ENCODE assay signal across 27 cellular contexts in the genomic region with DNA sequence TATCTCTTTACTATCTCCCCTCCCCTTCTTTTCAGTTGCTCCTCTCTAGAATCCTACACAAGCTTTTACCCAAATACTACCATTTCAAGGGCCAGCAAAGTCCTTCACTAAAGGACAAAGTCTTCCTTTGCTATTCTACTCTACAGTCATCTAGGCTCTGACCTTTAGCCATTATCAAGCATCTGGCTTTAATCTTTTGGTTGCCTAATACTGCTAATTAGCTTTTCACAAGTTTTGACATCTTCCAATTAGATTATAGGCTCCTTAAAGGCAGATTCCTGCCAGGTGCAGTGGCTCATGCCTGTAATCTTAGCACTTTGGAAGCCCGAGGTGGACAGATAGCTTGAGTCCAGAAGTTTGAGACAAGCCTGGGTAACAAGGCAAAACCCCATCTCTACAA.
DNase-seq lines count a peak whose midpoint lies in the region; ATAC-seq, FAIRE-seq and TF ChIP-seq lines count a peak whose summit lies in the region.
"Had no signal": no experiment of that assay in that cellular context is flagged by ENCODE, and none has a peak within 500 bp of the region (broad histone marks: within the 10 kb centered on the region; RNA-seq: fewer than 3 reads in every experiment).

No MANE protein-coding gene starts in this region.

- no peak overlapping the region for H3K27ac Mint-ChIP-seq in type B pancreatic cell
- H3K27ac Mint-ChIP-seq: CD14-positive monocyte; CD4-positive, alpha-beta T cell; CD8-positive, alpha-beta memory T cell; H9 had no signal

- H3K4ac ChIP-seq in mesendoderm (ENCODE audit: low read depth, low read length), result no peak overlapping the region

- no peak overlapping the region for H4K8ac ChIP-seq in mesendoderm (ENCODE audit: low read depth, low read length)

- H3K9me3 Mint-ChIP-seq in type B pancreatic cell, result no peaks in the 10 kb centered on the region
- H3K9me3 Mint-ChIP-seq: CD4-positive, alpha-beta T cell; CD8-positive, alpha-beta memory T cell; H9 had no signal

- H3K9ac ChIP-seq in mesendoderm (ENCODE audit: low read length), result no peak overlapping the region
- H3K9ac ChIP-seq in MM.1S (ENCODE audit: low read length), result no peak overlapping the region
- H3K9ac ChIP-seq: BLaER1 treated with 17β-estradiol and CSF1 and Interleukin-3, amounts not matched to agents 10 nM and 100 nM; GM23248 had no signal

- no peaks in the 10 kb centered on the region for H3K4me1 ChIP-seq in mesendoderm (ENCODE audit: control insufficient read depth, low read depth, low read length)
- peaks cover 7% of the 10 kb centered on the region; the same call in 1 of the 2 replicates for H3K4me1 ChIP-seq in MM.1S (ENCODE audit: low read length)
- H3K4me1 ChIP-seq: BE2C; BLaER1 treated with 17β-estradiol and CSF1 and Interleukin-3, amounts not matched to agents 10 nM and 100 nM had no signal

- H3K27me3 ChIP-seq in mesendoderm (ENCODE audit: insufficient read depth, low read length, poor library complexity) (no peaks in the 10 kb centered on the region), MM.1S (replicated peaks; ENCODE audit: insufficient read depth, low read length) (no peaks in the 10 kb centered on the region)
- H3K27me3 ChIP-seq: BE2C; BLaER1 treated with 17β-estradiol and CSF1 and Interleukin-3, amounts not matched to agents 10 nM and 100 nM had no signal

- H2BK5ac ChIP-seq in mesendoderm (ENCODE audit: low read length), result no peak overlapping the region

- no peak for TF ChIP-seq POLR2A in H54 (IDR thresholded peaks at IDR 0.05; ENCODE audit: low read depth, low read length)

- H2BK15ac ChIP-seq in mesendoderm (replicated peaks; ENCODE audit: low read depth), result no peak overlapping the region

- no peaks in the 10 kb centered on the region for H3K36me3 Mint-ChIP-seq in type B pancreatic cell
- H3K36me3 Mint-ChIP-seq: CD14-positive monocyte; CD8-positive, alpha-beta memory T cell had no signal

- no peak for FAIRE-seq in H54 (lab: Jason Lieb, UNC)
- FAIRE-seq: A549, D721Med, GM12878, GM19239, H1 had no signal

- H3K27ac ChIP-seq in mesendoderm (ENCODE audit: low read depth, low read length) (no peak overlapping the region), MM.1S (ENCODE audit: low read length) (no peak overlapping the region)
- H3K27ac ChIP-seq: A549; BLaER1 treated with 17β-estradiol and CSF1 and Interleukin-3, amounts not matched to agents 10 nM and 100 nM; GM23248 had no signal

- no peak for ATAC-seq in HG02852 (IDR thresholded peaks at IDR 0.05; ENCODE audit: unreplicated experiment)
- ATAC-seq: A549, GM12878, HCT116 had no signal

- H3F3A ChIP-seq in MM.1S (ENCODE audit: insufficient read depth, low read length), result no peaks in the 10 kb centered on the region

- H2AFZ ChIP-seq in MM.1S (ENCODE audit: low read length), result no peak overlapping the region
- H2AFZ ChIP-seq: GM23248 had no signal

- H3K9me3 ChIP-seq in MM.1S (replicated peaks; ENCODE audit: insufficient read depth, low read length), result no peaks in the 10 kb centered on the region
- H3K9me3 ChIP-seq: A549, BE2C had no signal

- H3K9me2 ChIP-seq in MM.1S (replicated peaks; ENCODE audit: insufficient read depth, low read length), result no peaks in the 10 kb centered on the region

- H3K4me2 ChIP-seq in mesendoderm (ENCODE audit: low read length), result no peak overlapping the region
- H3K4me2 ChIP-seq in MM.1S (ENCODE audit: low read depth, low read length), result no peak overlapping the region
- H3K4me2 ChIP-seq: A549; BLaER1 treated with 17β-estradiol and CSF1 and Interleukin-3, amounts not matched to agents 10 nM and 100 nM had no signal

- H3K23ac ChIP-seq in mesendoderm (ENCODE audit: low read length), result no peak overlapping the region

- WGBS in mesendoderm (ENCODE audit: extremely low coverage, insufficient coverage, low lambda C conversion rate), result no CpG with 5 or more reads among the region's 1 CpG

- H3K36me3 ChIP-seq in mesendoderm (ENCODE audit: control insufficient read depth, insufficient read depth, low read length) (no peaks in the 10 kb centered on the region), MM.1S (replicated peaks; ENCODE audit: insufficient read depth, low read length) (no peaks in the 10 kb centered on the region)
- H3K36me3 ChIP-seq: BE2C; BLaER1 treated with 17β-estradiol and CSF1 and Interleukin-3, amounts not matched to agents 10 nM and 100 nM had no signal

- no peak overlapping the region for H4K5ac ChIP-seq in mesendoderm (ENCODE audit: low read length)

- no peaks in the 10 kb centered on the region for H3K79me1 ChIP-seq in mesendoderm (ENCODE audit: low read length)

- H4K20me1 ChIP-seq in MM.1S (ENCODE audit: insufficient read depth, low read length), result no peaks in the 10 kb centered on the region
- H4K20me1 ChIP-seq: BLaER1 treated with 17β-estradiol and CSF1 and Interleukin-3, amounts not matched to agents 10 nM and 100 nM had no signal

- DNase-seq in NCI-H82 (lab: John Stamatoyannopoulos, UW) (peak; percentile 95), SK-N-DZ (ENCODE audit: low spot score) (peak; percentile 66), mesendoderm (peak; percentile 64), type B pancreatic cell (ENCODE audit: extremely low spot score, unreplicated experiment) (peak; percentile 10), MM.1S (no peak), H54 (ENCODE audit: insufficient read length, low spot score) (no peak)
- DNase-seq: 8988T; ACHN; AML-193; BE2C; CD4-positive, alpha-beta T cell; CD8-positive, alpha-beta memory T cell; DMS 273 treated with DMSO at 0.1 percent for 48 hours; DMS79; EL; GDM1; GM23248 had no signal

- H3K4me1 Mint-ChIP-seq in type B pancreatic cell (ENCODE audit: unreplicated experiment), result peaks cover 7% of the 10 kb centered on the region
- H3K4me1 Mint-ChIP-seq: CD14-positive monocyte; CD8-positive, alpha-beta memory T cell had no signal

- H2AK5ac ChIP-seq in mesendoderm (ENCODE audit: low read length), result no peak overlapping the region

- H3K56ac ChIP-seq in mesendoderm (ENCODE audit: low read length), result no peak overlapping the region

- H2BK120ac ChIP-seq in mesendoderm (ENCODE audit: low read depth, low read length), result no peak overlapping the region

- no peaks in the 10 kb centered on the region for H3K79me2 ChIP-seq in mesendoderm (ENCODE audit: control insufficient read depth, insufficient read depth, low read length)
- H3K79me2 ChIP-seq in MM.1S (ENCODE audit: low read length), result no peaks in the 10 kb centered on the region

- no peak overlapping the region for H3K18ac ChIP-seq in mesendoderm (ENCODE audit: low read length)

- TF ChIP-seq CTCF in type B pancreatic cell (conservative IDR thresholded peaks at IDR 0.05), result no peak
- TF ChIP-seq CTCF in MM.1S (IDR thresholded peaks at IDR 0.05; ENCODE audit: low read length), result no peak

- H3K4me3 ChIP-seq in mesendoderm (ENCODE audit: low read length), result no peak overlapping the region
- no peak overlapping the region for H3K4me3 ChIP-seq in MM.1S (ENCODE audit: low read length)
- H3K4me3 ChIP-seq: A549; BLaER1 treated with 17β-estradiol and CSF1 and Interleukin-3, amounts not matched to agents 10 nM and 100 nM; GM12878; GM23248 had no signal

- H3K4me3 Mint-ChIP-seq in type B pancreatic cell, result no peak overlapping the region
- H3K4me3 Mint-ChIP-seq: CD14-positive monocyte; CD4-positive, alpha-beta T cell; CD8-positive, alpha-beta memory T cell; H9 had no signal

- peaks cover 8% of the 10 kb centered on the region for H3K27me3 Mint-ChIP-seq in type B pancreatic cell

Comparison
In these comparisons a context has a peak if more than half of its experiments do, and no peak if none do; other contexts are left out.
1. DNase-seq: peak in NCI-H82 (single experiment), SK-N-DZ (single experiment), mesendoderm (single experiment) and type B pancreatic cell (single experiment); none in MM.1S (single experiment) and H54 (single experiment).